In the genomic region with DNA sequence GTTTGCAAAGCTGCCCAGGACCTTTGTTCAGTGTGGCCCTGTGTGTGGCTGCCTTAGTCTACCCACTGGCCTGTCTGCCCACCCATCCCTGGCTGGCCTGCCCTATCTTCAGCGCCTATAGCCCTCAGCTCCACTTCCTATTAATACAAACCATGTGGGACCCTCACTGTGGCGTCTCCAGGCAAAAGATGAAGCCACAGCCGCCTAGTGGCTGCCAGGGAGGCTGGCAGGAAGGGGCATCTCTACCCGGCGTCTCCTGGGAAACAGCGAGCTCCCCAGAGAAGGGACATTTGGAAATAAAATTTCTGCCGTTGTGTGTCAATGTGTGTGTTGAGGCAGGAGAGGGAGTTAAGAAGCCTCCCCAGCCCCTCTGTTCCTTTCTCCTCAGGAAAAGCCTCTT, we compare ENCODE assay signal across 8 cellular contexts. TPM values are rescaled to one million over a fixed set of nuclear protein-coding genes. Genes with fewer than 3 reads are reported as not detected.
DNase-seq lines count a peak whose midpoint lies in the region; TF ChIP-seq lines count a peak whose summit lies in the region.

No MANE protein-coding gene starts in this region.

- peaks cover 4% of the 10 kb centered on the region for H3K27me3 Mint-ChIP-seq in activated CD4-positive, alpha-beta memory T cell treated with anti-CD3 and anti-CD28 coated beads for 36 hours
- peaks cover 11% of the 10 kb centered on the region for H3K27me3 Mint-ChIP-seq in activated CD4-positive, alpha-beta memory T cell treated with anti-CD3 and anti-CD28 coated beads, Interleukin-2, amount 10 ng/mL, durations not matched to agents 7 days and 5 days
- peaks cover 11% of the 10 kb centered on the region for H3K27me3 Mint-ChIP-seq in activated T-helper 2 cell treated with anti-CD3 and anti-CD28 coated beads, Interferon-gamma antibody, Interleukin-2, Interleukin-4, amounts not matched to agents 10 μg/mL and 5 μg/mL and 100 μg/mL, durations not matched to agents 14 hours and 24 hours and 36 hours (ENCODE audit: low read depth)

- H3K36me3 ChIP-seq in spleen = peaks cover 0 to 15% (median 0%) of the 10 kb centered on the region in 6 donors

- no peak overlapping the region for H3K27ac Mint-ChIP-seq in activated CD4-positive, alpha-beta memory T cell treated with anti-CD3 and anti-CD28 coated beads for 36 hours
- no peak overlapping the region for H3K27ac Mint-ChIP-seq in activated CD4-positive, alpha-beta memory T cell treated with anti-CD3 and anti-CD28 coated beads, Interleukin-2, amount 10 ng/mL, durations not matched to agents 7 days and 5 days
- H3K27ac Mint-ChIP-seq in activated T-helper 2 cell treated with anti-CD3 and anti-CD28 coated beads, Interferon-gamma antibody, Interleukin-2, Interleukin-4, amounts not matched to agents 10 μg/mL and 5 μg/mL and 100 μg/mL, durations not matched to agents 14 hours and 24 hours and 36 hours = no peak overlapping the region

- peaks cover 0 to 15% (median 3%) of the 10 kb centered on the region in 7 donors for H3K27me3 ChIP-seq in spleen (replicated peaks in 1 of 7)

- peak; percentile 15 for DNase-seq in activated CD4-positive, alpha-beta memory T cell treated with anti-CD3 and anti-CD28 coated beads for 36 hours
- no peak for DNase-seq in activated CD4-positive, alpha-beta memory T cell treated with anti-CD3 and anti-CD28 coated beads, Interleukin-2, amount 10 ng/mL, durations not matched to agents 7 days and 5 days
- DNase-seq in NCI-H1092 treated with DMSO at 0.1 percent for 48 hours (lab: John Stamatoyannopoulos, UW) (peak; percentile 46), cerebellar cortex (ENCODE audit: low spot score) (peak; percentile 31), spleen (no peak), middle frontal gyrus (ENCODE audit: extremely low spot score, low spot score) (no peak)
- DNase-seq in activated T-helper 2 cell treated with anti-CD3 and anti-CD28 coated beads, Interferon-gamma antibody, Interleukin-2, Interleukin-4, amounts not matched to agents 10 μg/mL and 5 μg/mL and 100 μg/mL, durations not matched to agents 14 hours and 24 hours and 36 hours (ENCODE audit: low spot score) = no peak
- DNase-seq in stimulated activated naive CD4-positive, alpha-beta T cell (lab: John Stamatoyannopoulos, UW) = no peak

- TF ChIP-seq CTCF in spleen (IDR thresholded peaks at IDR 0.05 in 8 of 11, conservative IDR thresholded peaks at IDR 0.05 in 3 of 11) = peak in 6 of 11 experiments; percentile 15 to 53 (median 38)

- CTCF ChIA-PET in activated CD4-positive, alpha-beta memory T cell treated with anti-CD3 and anti-CD28 coated beads for 36 hours (lab: Charles Lee) = interaction anchor here (1.0 to 1.3 kb wide), 4 partner anchors 12 to 47 kb away, joined by 3 to 5 read pairs (median 4); no protein-coding TSS in a partner anchor
- CTCF ChIA-PET in activated CD4-positive, alpha-beta memory T cell treated with anti-CD3 and anti-CD28 coated beads, Interleukin-2, amount 10 ng/mL, durations not matched to agents 7 days and 5 days (lab: Charles Lee) = interaction anchor here (0.6 to 1.1 kb wide), 5 partner anchors 24 to 610 kb away, joined by 3 to 4 read pairs (median 3); no protein-coding TSS in a partner anchor

- no peak overlapping the region for H3K4me3 Mint-ChIP-seq in activated CD4-positive, alpha-beta memory T cell treated with anti-CD3 and anti-CD28 coated beads for 36 hours
- no peak overlapping the region for H3K4me3 Mint-ChIP-seq in activated CD4-positive, alpha-beta memory T cell treated with anti-CD3 and anti-CD28 coated beads, Interleukin-2, amount 10 ng/mL, durations not matched to agents 7 days and 5 days
- no peak overlapping the region for H3K4me3 Mint-ChIP-seq in activated T-helper 2 cell treated with anti-CD3 and anti-CD28 coated beads, Interferon-gamma antibody, Interleukin-2, Interleukin-4, amounts not matched to agents 10 μg/mL and 5 μg/mL and 100 μg/mL, durations not matched to agents 14 hours and 24 hours and 36 hours (ENCODE audit: low read depth)

- H3K4me1 ChIP-seq in spleen = peaks cover 5 to 34% (median 14%) of the 10 kb centered on the region in 6 donors

- no peak overlapping the region for H3K4me3 ChIP-seq in spleen

- peaks cover 4% of the 10 kb centered on the region for H3K9me3 Mint-ChIP-seq in activated CD4-positive, alpha-beta memory T cell treated with anti-CD3 and anti-CD28 coated beads for 36 hours
- H3K9me3 Mint-ChIP-seq in activated CD4-positive, alpha-beta memory T cell treated with anti-CD3 and anti-CD28 coated beads, Interleukin-2, amount 10 ng/mL, durations not matched to agents 7 days and 5 days = peaks cover under 1% of the 10 kb centered on the region
- H3K9me3 Mint-ChIP-seq in activated T-helper 2 cell treated with anti-CD3 and anti-CD28 coated beads, Interferon-gamma antibody, Interleukin-2, Interleukin-4, amounts not matched to agents 10 μg/mL and 5 μg/mL and 100 μg/mL, durations not matched to agents 14 hours and 24 hours and 36 hours = peaks cover 5% of the 10 kb centered on the region

- TF ChIP-seq POLR2A in spleen (IDR thresholded peaks at IDR 0.05) = no peak

- peaks cover 7% of the 10 kb centered on the region for H3K4me1 Mint-ChIP-seq in activated CD4-positive, alpha-beta memory T cell treated with anti-CD3 and anti-CD28 coated beads for 36 hours (ENCODE audit: low read depth)
- H3K4me1 Mint-ChIP-seq in activated CD4-positive, alpha-beta memory T cell treated with anti-CD3 and anti-CD28 coated beads, Interleukin-2, amount 10 ng/mL, durations not matched to agents 7 days and 5 days = peaks cover 7% of the 10 kb centered on the region
- peaks cover 2% of the 10 kb centered on the region for H3K4me1 Mint-ChIP-seq in activated T-helper 2 cell treated with anti-CD3 and anti-CD28 coated beads, Interferon-gamma antibody, Interleukin-2, Interleukin-4, amounts not matched to agents 10 μg/mL and 5 μg/mL and 100 μg/mL, durations not matched to agents 14 hours and 24 hours and 36 hours (ENCODE audit: low read depth)

- H3K27ac ChIP-seq in spleen = no peak overlapping the region

- 17 to 43% (median 21%) methylated on average over 7 of the region's 7 CpGs for WGBS in spleen, 5 donors

- H3K36me3 Mint-ChIP-seq in activated CD4-positive, alpha-beta memory T cell treated with anti-CD3 and anti-CD28 coated beads for 36 hours = peaks cover 11% of the 10 kb centered on the region
- peaks cover 8% of the 10 kb centered on the region for H3K36me3 Mint-ChIP-seq in activated CD4-positive, alpha-beta memory T cell treated with anti-CD3 and anti-CD28 coated beads, Interleukin-2, amount 10 ng/mL, durations not matched to agents 7 days and 5 days (ENCODE audit: low read depth)
- H3K36me3 Mint-ChIP-seq in activated T-helper 2 cell treated with anti-CD3 and anti-CD28 coated beads, Interferon-gamma antibody, Interleukin-2, Interleukin-4, amounts not matched to agents 10 μg/mL and 5 μg/mL and 100 μg/mL, durations not matched to agents 14 hours and 24 hours and 36 hours (ENCODE audit: low read depth) = peaks cover 14% of the 10 kb centered on the region

- POLR2A ChIA-PET in activated CD4-positive, alpha-beta memory T cell treated with anti-CD3 and anti-CD28 coated beads for 36 hours (lab: Charles Lee) = no interaction called here
- POLR2A ChIA-PET in activated CD4-positive, alpha-beta memory T cell treated with anti-CD3 and anti-CD28 coated beads, Interleukin-2, amount 10 ng/mL, durations not matched to agents 7 days and 5 days (lab: Charles Lee) = no interaction called here

- intact Hi-C loops in activated CD4-positive, alpha-beta memory T cell treated with anti-CD3 and anti-CD28 coated beads for 36 hours (cut with micrococcal nuclease) = no loop called here
- intact Hi-C loops in spleen (cut with DNase I; ENCODE audit: low total_unique reads) = no loop called here
- intact Hi-C loops in activated T-helper 2 cell treated with anti-CD3 and anti-CD28 coated beads, Interferon-gamma antibody, Interleukin-2, Interleukin-4, amounts not matched to agents 10 μg/mL and 5 μg/mL and 100 μg/mL, durations not matched to agents 14 hours and 24 hours and 36 hours (cut with micrococcal nuclease) = no loop called here

- peaks cover 0 to 4% (median 4%) of the 10 kb centered on the region in 8 donors for H3K9me3 ChIP-seq in spleen

RNA-seq across cellular contexts. Expression of a gene that starts 31.5 kb away (rescaled TPM):
- total RNA-seq in activated CD4-positive, alpha-beta memory T cell treated with anti-CD3 and anti-CD28 coated beads for 36 hours = not detected
- total RNA-seq in activated CD4-positive, alpha-beta memory T cell treated with anti-CD3 and anti-CD28 coated beads, Interleukin-2, amount 10 ng/mL, durations not matched to agents 7 days and 5 days = not detected
- total RNA-seq in spleen = not detected
- polyA plus RNA-seq in spleen = under 1 TPM in 2 of 3 donors, not detected in 1; under 0.01 to 0.03 TPM
- total RNA-seq in activated T-helper 2 cell treated with anti-CD3 and anti-CD28 coated beads, Interferon-gamma antibody, Interleukin-2, Interleukin-4, amounts not matched to agents 10 μg/mL and 5 μg/mL and 100 μg/mL, durations not matched to agents 14 hours and 24 hours and 36 hours = not detected in 2 replicates

RNA-seq across cellular contexts. Expression of a gene that starts 50.6 kb away (rescaled TPM):
- total RNA-seq in activated CD4-positive, alpha-beta memory T cell treated with anti-CD3 and anti-CD28 coated beads for 36 hours = not detected
- not detected for total RNA-seq in activated CD4-positive, alpha-beta memory T cell treated with anti-CD3 and anti-CD28 coated beads, Interleukin-2, amount 10 ng/mL, durations not matched to agents 7 days and 5 days
- not detected for total RNA-seq in spleen
- polyA plus RNA-seq in spleen = under 1 TPM in 2 of 3 donors, not detected in 1; 0.06 to 0.26 TPM
- total RNA-seq in activated T-helper 2 cell treated with anti-CD3 and anti-CD28 coated beads, Interferon-gamma antibody, Interleukin-2, Interleukin-4, amounts not matched to agents 10 μg/mL and 5 μg/mL and 100 μg/mL, durations not matched to agents 14 hours and 24 hours and 36 hours = not detected in 2 replicates

Comparison
In these comparisons a context has a peak if more than half of its experiments do, and no peak if none do; other contexts are left out.
1. DNase-seq: peak in activated CD4-positive, alpha-beta memory T cell treated with anti-CD3 and anti-CD28 coated beads for 36 hours (single experiment), NCI-H1092 treated with DMSO at 0.1 percent for 48 hours (single experiment) and cerebellar cortex (single experiment); none in activated CD4-positive, alpha-beta memory T cell treated with anti-CD3 and anti-CD28 coated beads, Interleukin-2, amount 10 ng/mL, durations not matched to agents 7 days and 5 days (single experiment), spleen (single experiment), activated T-helper 2 cell treated with anti-CD3 and anti-CD28 coated beads, Interferon-gamma antibody, Interleukin-2, Interleukin-4, amounts not matched to agents 10 μg/mL and 5 μg/mL and 100 μg/mL, durations not matched to agents 14 hours and 24 hours and 36 hours (single experiment), stimulated activated naive CD4-positive, alpha-beta T cell (0 of 6) and middle frontal gyrus (single experiment).